Comparison of ENCODE assay signal across 24 cellular contexts in the genomic region with DNA sequence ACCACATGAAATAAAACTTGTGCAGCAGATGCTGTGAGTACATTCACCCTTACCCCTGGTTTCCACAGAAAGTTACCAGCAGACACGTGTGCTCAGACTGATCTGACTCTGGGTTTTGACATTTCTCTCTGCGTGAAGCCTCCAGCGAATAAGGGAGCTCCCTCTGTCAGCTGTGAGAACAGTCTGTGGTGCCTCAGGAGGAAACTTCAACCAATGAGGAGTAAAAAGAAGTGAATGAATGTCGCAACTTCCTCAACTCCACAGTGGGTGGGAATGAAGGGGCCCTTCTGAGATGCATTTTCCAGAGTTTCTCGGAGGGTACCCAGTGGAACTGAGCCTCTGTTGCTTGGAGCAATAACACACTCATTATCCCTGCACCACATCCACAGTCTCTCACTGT.
"Had no signal": no experiment of that assay in that cellular context is flagged by ENCODE, and none has a peak within 500 bp of the region (broad histone marks: within the 10 kb centered on the region; RNA-seq: fewer than 3 reads in every experiment).

No MANE protein-coding gene starts in this region.

- H3K36me3 ChIP-seq: cardiac muscle cell, MG63, WERI-Rb-1 had no signal

- ATAC-seq: activated CD4-positive, alpha-beta T cell treated with anti-CD3 and anti-CD28 coated beads for 36 hours; activated T-helper 17 cell treated with anti-CD3 and anti-CD28 coated beads, Interleukin-2, amount 50 U/mL, for 72 hours; T-cell had no signal

- H3K27ac Mint-ChIP-seq: activated CD4-positive, alpha-beta memory T cell treated with anti-CD3 and anti-CD28 coated beads, Interleukin-2, amount 10 ng/mL, durations not matched to agents 7 days and 5 days; activated CD4-positive, alpha-beta T cell treated with anti-CD3 and anti-CD28 coated beads for 36 hours; activated naive CD4-positive, alpha-beta T cell treated with anti-CD3 and anti-CD28 coated beads for 36 hours; activated naive CD8-positive, alpha-beta T cell; activated T-helper 17 cell treated with anti-CD3 and anti-CD28 coated beads, Interleukin-2, amount 50 U/mL, for 72 hours; brain; T-cell had no signal

- H3K36me3 Mint-ChIP-seq: activated naive CD8-positive, alpha-beta T cell; brain; T-cell had no signal

- H3K4me3 Mint-ChIP-seq: activated CD4-positive, alpha-beta memory T cell treated with anti-CD3 and anti-CD28 coated beads, Interleukin-2, amount 10 ng/mL, durations not matched to agents 7 days and 5 days; activated CD4-positive, alpha-beta T cell treated with anti-CD3 and anti-CD28 coated beads for 36 hours; activated naive CD4-positive, alpha-beta T cell treated with anti-CD3 and anti-CD28 coated beads for 36 hours; activated naive CD8-positive, alpha-beta T cell; activated T-helper 17 cell treated with anti-CD3 and anti-CD28 coated beads, Interleukin-2, amount 50 U/mL, for 72 hours; brain; T-cell had no signal

- H3K4me1 Mint-ChIP-seq: activated CD4-positive, alpha-beta memory T cell treated with anti-CD3 and anti-CD28 coated beads, Interleukin-2, amount 10 ng/mL, durations not matched to agents 7 days and 5 days; activated CD4-positive, alpha-beta T cell treated with anti-CD3 and anti-CD28 coated beads for 36 hours; activated T-helper 17 cell treated with anti-CD3 and anti-CD28 coated beads, Interleukin-2, amount 50 U/mL, for 72 hours; brain; T-cell had no signal

- H3K9me3 ChIP-seq: MG63 had no signal

- H3K27me3 ChIP-seq: cardiac muscle cell, MG63 had no signal

- H3K4me3 ChIP-seq: cardiac muscle cell, MG63 had no signal

- H3K27ac ChIP-seq: cardiac muscle cell, WERI-Rb-1 had no signal

- H3K27me3 Mint-ChIP-seq: activated CD4-positive, alpha-beta memory T cell treated with anti-CD3 and anti-CD28 coated beads, Interleukin-2, amount 10 ng/mL, durations not matched to agents 7 days and 5 days; activated CD4-positive, alpha-beta T cell treated with anti-CD3 and anti-CD28 coated beads for 36 hours; activated naive CD8-positive, alpha-beta T cell; activated T-helper 17 cell treated with anti-CD3 and anti-CD28 coated beads, Interleukin-2, amount 50 U/mL, for 72 hours; T-cell had no signal

- DNase-seq: activated CD4-positive, alpha-beta memory T cell treated with anti-CD3 and anti-CD28 coated beads, Interleukin-2, amount 10 ng/mL, durations not matched to agents 7 days and 5 days; activated CD4-positive, alpha-beta T cell treated with anti-CD3 and anti-CD28 coated beads for 36 hours; activated CD4-positive, alpha-beta T cell treated with anti-CD3 and anti-CD28 coated beads, Interleukin-2, amount 50 U/mL, for 1 hour; activated gamma-delta T cell; activated naive CD4-positive, alpha-beta T cell treated with anti-CD3 and anti-CD28 coated beads for 36 hours; activated T-cell treated with anti-CD3 and anti-CD28 coated beads for 4 hours; activated T-cell treated with anti-CD3 and anti-CD28 coated beads, Interleukin-2, amount 50 U/mL, for 48 hours; amygdala; MG63; NCI-H1092; NCI-H1417; NCI-H1930; NCI-H2171; NCI-H226; NCI-H510A; NCI-H526 treated with DMSO at 0.1 percent for 48 hours; NCI-H82; SIG-M5; T-cell; WERI-Rb-1 had no signal
